9 cellular contexts compared by ENCODE assay signal in genomic region chr10:95756061-95756751, GRCh38. TPM values are rescaled to one million over a fixed set of nuclear protein-coding genes. Genes with fewer than 3 reads are reported as not detected.
DNase-seq lines count a peak whose midpoint lies in the region; ATAC-seq and TF ChIP-seq lines count a peak whose summit lies in the region.
"Had no signal": no experiment of that assay in that cellular context is flagged by ENCODE, and none has a peak within 500 bp of the region (broad histone marks: within the 10 kb centered on the region; RNA-seq: fewer than 3 reads in every experiment).

ENTPD1 (plus strand) TSS chr10:95756163; CDS start chr10:95756240, 77 bp downstream.

- no peaks in the 10 kb centered on the region for H3K36me3 ChIP-seq in right atrium auricular region

- H3K9me3 ChIP-seq in right atrium auricular region: no peaks in the 10 kb centered on the region

- DNase-seq in AML-193 (lab: John Stamatoyannopoulos, UW): peak; percentile 79 to 88
- DNase-seq in activated T-helper 1 cell treated with anti-CD3 and anti-CD28 coated beads, Interleukin-12 subunit alpha, Interleukin-12 subunit beta, Interleukin-2, Interleukin-4 antibody, amounts not matched to agents 30 ng/mL and 10 ng/mL and 1 ng/mL, durations not matched to agents 14 hours and 24 hours and 36 hours (ENCODE audit: low spot score): no peak
- DNase-seq in right atrium auricular region (ENCODE audit: low spot score): no peak
- DNase-seq in retina: peak; percentile 28
- DNase-seq in NCI-H2227 treated with DMSO at 0.1 percent for 48 hours (lab: John Stamatoyannopoulos, UW): no peak
- DNase-seq in kidney tubule cell (ENCODE audit: low spot score): no peak

- peaks cover 0 to 13% of the 10 kb centered on the region in 2 donors for H3K4me1 ChIP-seq in right atrium auricular region

- H3K36me3 Mint-ChIP-seq in activated T-helper 1 cell treated with anti-CD3 and anti-CD28 coated beads, Interleukin-12 subunit alpha, Interleukin-12 subunit beta, Interleukin-2, Interleukin-4 antibody, amounts not matched to agents 30 ng/mL and 10 ng/mL and 1 ng/mL, durations not matched to agents 14 hours and 24 hours and 36 hours (ENCODE audit: low read depth): peaks cover 11% of the 10 kb centered on the region

- peak within 1 kb of the TSS; percentile 84 for H3K27ac Mint-ChIP-seq in activated T-helper 1 cell treated with anti-CD3 and anti-CD28 coated beads, Interleukin-12 subunit alpha, Interleukin-12 subunit beta, Interleukin-2, Interleukin-4 antibody, amounts not matched to agents 30 ng/mL and 10 ng/mL and 1 ng/mL, durations not matched to agents 14 hours and 24 hours and 36 hours

- peaks cover 2% of the 10 kb centered on the region for H3K27me3 Mint-ChIP-seq in activated T-helper 1 cell treated with anti-CD3 and anti-CD28 coated beads, Interleukin-12 subunit alpha, Interleukin-12 subunit beta, Interleukin-2, Interleukin-4 antibody, amounts not matched to agents 30 ng/mL and 10 ng/mL and 1 ng/mL, durations not matched to agents 14 hours and 24 hours and 36 hours (ENCODE audit: insufficient read depth)

- ATAC-seq in GM21723 (IDR thresholded peaks at IDR 0.05; ENCODE audit: unreplicated experiment) (peak; percentile 31), GM21423 (IDR thresholded peaks at IDR 0.05; ENCODE audit: unreplicated experiment) (no peak)

- H3K9me3 Mint-ChIP-seq in activated T-helper 1 cell treated with anti-CD3 and anti-CD28 coated beads, Interleukin-12 subunit alpha, Interleukin-12 subunit beta, Interleukin-2, Interleukin-4 antibody, amounts not matched to agents 30 ng/mL and 10 ng/mL and 1 ng/mL, durations not matched to agents 14 hours and 24 hours and 36 hours: peaks cover 7% of the 10 kb centered on the region

- peak within 1 kb of the TSS; percentile 27 to 45 for H3K4me3 ChIP-seq in right atrium auricular region

- peak within 1 kb of the TSS; percentile 85 for H3K4me3 Mint-ChIP-seq in activated T-helper 1 cell treated with anti-CD3 and anti-CD28 coated beads, Interleukin-12 subunit alpha, Interleukin-12 subunit beta, Interleukin-2, Interleukin-4 antibody, amounts not matched to agents 30 ng/mL and 10 ng/mL and 1 ng/mL, durations not matched to agents 14 hours and 24 hours and 36 hours

- intact Hi-C loops in activated T-helper 1 cell treated with anti-CD3 and anti-CD28 coated beads, Interleukin-12 subunit alpha, Interleukin-12 subunit beta, Interleukin-2, Interleukin-4 antibody, amounts not matched to agents 30 ng/mL and 10 ng/mL and 1 ng/mL, durations not matched to agents 14 hours and 24 hours and 36 hours (cut with micrococcal nuclease): loop anchor here (2.0 kb wide), 1 partner anchor 13 kb away; no protein-coding TSS in a partner anchor

- TF ChIP-seq CTCF in right atrium auricular region (IDR thresholded peaks at IDR 0.05): no peak

- peaks cover 50% of the 10 kb centered on the region for H3K4me1 Mint-ChIP-seq in activated T-helper 1 cell treated with anti-CD3 and anti-CD28 coated beads, Interleukin-12 subunit alpha, Interleukin-12 subunit beta, Interleukin-2, Interleukin-4 antibody, amounts not matched to agents 30 ng/mL and 10 ng/mL and 1 ng/mL, durations not matched to agents 14 hours and 24 hours and 36 hours (ENCODE audit: low read depth)

- H3K27me3 ChIP-seq in right atrium auricular region: no peaks in the 10 kb centered on the region

- peak within 1 kb of the TSS; percentile 74 to 79 for H3K27ac ChIP-seq in right atrium auricular region

RNA-seq across cellular contexts. Expression of gene ENTPD1, which starts in this region (rescaled TPM):
- total RNA-seq in activated T-helper 1 cell treated with anti-CD3 and anti-CD28 coated beads, Interleukin-12 subunit alpha, Interleukin-12 subunit beta, Interleukin-2, Interleukin-4 antibody, amounts not matched to agents 30 ng/mL and 10 ng/mL and 1 ng/mL, durations not matched to agents 14 hours and 24 hours and 36 hours: 25.8 and 26.3 TPM in 2 replicates
- 10 to 100 TPM; 12.3 to 15.0 TPM for total RNA-seq in right atrium auricular region
- total RNA-seq: bronchial epithelial cell had no signal

Comparison
In these comparisons a context has a peak if more than half of its experiments do, and no peak if none do; other contexts are left out.
1. DNase-seq: peak in AML-193 (2 of 2) and retina (single experiment); none in activated T-helper 1 cell treated with anti-CD3 and anti-CD28 coated beads, Interleukin-12 subunit alpha, Interleukin-12 subunit beta, Interleukin-2, Interleukin-4 antibody, amounts not matched to agents 30 ng/mL and 10 ng/mL and 1 ng/mL, durations not matched to agents 14 hours and 24 hours and 36 hours (single experiment), right atrium auricular region (single experiment), NCI-H2227 treated with DMSO at 0.1 percent for 48 hours (single experiment) and kidney tubule cell (single experiment).